ENCODE assay signal across 20 cellular contexts in the genomic region with DNA sequence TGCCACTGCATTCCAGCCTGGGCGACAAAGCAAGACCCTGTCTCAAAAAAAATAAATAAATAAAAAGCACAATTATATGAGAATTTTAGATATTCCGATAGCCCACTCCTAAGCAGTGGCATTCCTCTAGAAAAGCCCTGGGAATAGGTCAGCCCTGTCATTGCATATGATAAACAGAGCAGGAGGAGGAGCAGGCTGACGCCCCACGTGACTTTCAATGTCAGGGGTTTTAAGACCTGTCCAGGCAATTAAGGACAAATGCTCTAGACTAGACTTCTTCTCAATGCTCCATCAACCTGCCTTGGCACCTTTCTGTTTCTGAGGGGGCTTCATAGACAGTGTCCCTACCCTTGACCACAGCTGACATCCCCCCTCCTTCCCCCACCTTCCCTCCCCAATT.
"Had no signal": no experiment of that assay in that cellular context is flagged by ENCODE, and none has a peak within 500 bp of the region (broad histone marks: within the 10 kb centered on the region; RNA-seq: fewer than 3 reads in every experiment).

No MANE protein-coding gene starts in this region.

- H3K9me3 Mint-ChIP-seq: dendritic cell treated with granulocyte-macrophage colony-stimulating factor and Interleukin-4, amounts not matched to agents 40 ng/mL and 50 ng/mL, for 4 days; effector memory CD8-positive, alpha-beta T cell; memory B cell; nephron had no signal

- H3K4me3 Mint-ChIP-seq: dendritic cell treated with granulocyte-macrophage colony-stimulating factor and Interleukin-4, amounts not matched to agents 40 ng/mL and 50 ng/mL, for 4 days; effector memory CD8-positive, alpha-beta T cell; memory B cell; naive B cell; nephron had no signal

- ATAC-seq: effector memory CD8-positive, alpha-beta T cell; gastrocnemius medialis; left lung; lower lobe of right lung had no signal

- H3K36me3 ChIP-seq: esophagus muscularis mucosa, gastrocnemius medialis, heart right ventricle, left lung, lower lobe of right lung, sigmoid colon, stomach, thoracic aorta, transverse colon had no signal

- H3K27me3 ChIP-seq: esophagus muscularis mucosa, gastrocnemius medialis, heart right ventricle, left lung, sigmoid colon, stomach, transverse colon had no signal

- H3K4me3 ChIP-seq: esophagus muscularis mucosa, gastrocnemius medialis, heart right ventricle, left lung, lower lobe of right lung, sigmoid colon, skin epidermis, stomach, thoracic aorta, transverse colon had no signal

- H3K9me3 ChIP-seq: esophagus muscularis mucosa, gastrocnemius medialis, heart right ventricle, left lung, lower lobe of right lung, sigmoid colon, stomach, thoracic aorta, transverse colon had no signal

- H3K27ac ChIP-seq: epithelial cell of prostate, esophagus muscularis mucosa, left lung, lower lobe of right lung, sigmoid colon, skin epidermis, thoracic aorta, transverse colon had no signal

- DNase-seq: effector memory CD8-positive, alpha-beta T cell; gastrocnemius medialis; heart right ventricle; left lung; lower lobe of right lung; naive B cell; sigmoid colon; stimulated activated CD4-positive, alpha-beta T cell treated with anti-CD3 and anti-CD28 coated beads, Interleukin-2, amount 100 ng/mL, for 24 hours; stimulated activated CD4-positive, alpha-beta T cell treated with anti-CD3 and anti-CD28 coated beads, Interleukin-4, amount 100 ng/mL, for 4 hours; stimulated activated naive CD4-positive, alpha-beta T cell; stomach; substantia nigra; transverse colon had no signal

- H3K27ac Mint-ChIP-seq: dendritic cell treated with granulocyte-macrophage colony-stimulating factor and Interleukin-4, amounts not matched to agents 40 ng/mL and 50 ng/mL, for 4 days; memory B cell had no signal

- H3K27me3 Mint-ChIP-seq: dendritic cell treated with granulocyte-macrophage colony-stimulating factor and Interleukin-4, amounts not matched to agents 40 ng/mL and 50 ng/mL, for 4 days; effector memory CD8-positive, alpha-beta T cell; memory B cell; naive B cell had no signal
